ENCODE assay signal across 8 cellular contexts in genomic region chr3:170418422-170419300, GRCh38. TPM values are rescaled to one million over a fixed set of nuclear protein-coding genes. Genes with fewer than 3 reads are reported as not detected.
DNase-seq lines count a peak whose midpoint lies in the region; ATAC-seq and TF ChIP-seq lines count a peak whose summit lies in the region.

TSS of gene CLDN11 (plus strand) at chr3:170418868. CDS start at chr3:170419067, 199 bp downstream.

- in situ Hi-C loops in astrocyte of the spinal cord (cut with HindIII; ENCODE audit: low sequenced_read_pairs) = no loop called here

- H3K27ac Mint-ChIP-seq in IgD-negative memory B cell = no peak within 1 kb of the TSS

- peak; percentile 45 for TF ChIP-seq CTCF in astrocyte of the spinal cord (IDR thresholded peaks at IDR 0.05; ENCODE audit: low read depth, low read length)

- peaks cover 0 to 3% (median 0%) of the 10 kb centered on the region in 3 donors for H3K9me3 Mint-ChIP-seq in IgD-negative memory B cell

- H3K4me3 ChIP-seq in astrocyte of the spinal cord (ENCODE audit: low read depth, low read length) (peak within 1 kb of the TSS; percentile 87), iPS DF 6.9 (ENCODE audit: low read length) (peak within 1 kb of the TSS; percentile 25; the same call in 1 of the 2 replicates)

- H3K9me3 ChIP-seq in iPS DF 6.9 (ENCODE audit: control insufficient read depth, insufficient read depth, low read length) = no peaks in the 10 kb centered on the region

- peaks cover 18% of the 10 kb centered on the region; the same call in 1 of the 2 replicates for H3K27me3 ChIP-seq in iPS DF 6.9 (ENCODE audit: control insufficient read depth, insufficient read depth, low read length)

- peak; percentile 58 for DNase-seq in COLO668 (lab: John Stamatoyannopoulos, UW; ENCODE audit: unreplicated experiment)
- DNase-seq in astrocyte of the spinal cord (ENCODE audit: low read depth, low spot score) = peak; percentile 80
- DNase-seq in iPS DF 6.9 (ENCODE audit: low read depth, low spot score) = no peak
- peak; percentile 89 for DNase-seq in putamen (ENCODE audit: low spot score)
- DNase-seq in NOMO-1 treated with DMSO at 0.1 percent for 48 hours (lab: John Stamatoyannopoulos, UW; ENCODE audit: unreplicated experiment) = no peak
- no peak for DNase-seq in activated CD8-positive, alpha-beta memory T cell treated with anti-CD3 and anti-CD28 coated beads, Interleukin-2, amount 50 U/mL, for 48 hours

- peaks cover 4 to 10% (median 7%) of the 10 kb centered on the region in 3 donors for H3K4me1 Mint-ChIP-seq in IgD-negative memory B cell

- peaks cover 30% of the 10 kb centered on the region for H3K27me3 Mint-ChIP-seq in IgD-negative memory B cell

- peaks cover 1% of the 10 kb centered on the region; the same call in 1 of the 2 replicates for H3K4me1 ChIP-seq in iPS DF 6.9 (ENCODE audit: control insufficient read depth, insufficient read depth, low read length)

- WGBS in iPS DF 6.9 (ENCODE audit: insufficient coverage, insufficient read length) = no CpG with 5 or more reads among the region's 73 CpGs

- H3K36me3 Mint-ChIP-seq in IgD-negative memory B cell = peaks cover 5% of the 10 kb centered on the region

- H3K4me3 Mint-ChIP-seq in IgD-negative memory B cell = peak within 1 kb of the TSS; percentile 79 to 96 (median 88)

- ATAC-seq in HG02623 (IDR thresholded peaks at IDR 0.05; ENCODE audit: unreplicated experiment) = no peak

- no peak within 1 kb of the TSS for H3K27ac ChIP-seq in iPS DF 6.9 (ENCODE audit: low read length)

- no peaks in the 10 kb centered on the region for H3K36me3 ChIP-seq in iPS DF 6.9 (ENCODE audit: control insufficient read depth, insufficient read depth, low read length)

RNA-seq across cellular contexts. Expression of gene CLDN11, which starts in this region (rescaled TPM):
- not detected for polyA plus RNA-seq in IgD-negative memory B cell

Comparison
In these comparisons a context has a peak if more than half of its experiments do, and no peak if none do; other contexts are left out.
1. DNase-seq: peak in COLO668 (single experiment), astrocyte of the spinal cord (single experiment) and putamen (single experiment); none in iPS DF 6.9 (single experiment), NOMO-1 treated with DMSO at 0.1 percent for 48 hours (single experiment) and activated CD8-positive, alpha-beta memory T cell treated with anti-CD3 and anti-CD28 coated beads, Interleukin-2, amount 50 U/mL, for 48 hours (single experiment).